ENCODE assay signal across 28 cellular contexts in genomic region chr19:53237114-53237777, GRCh38. TPM values are rescaled to one million over a fixed set of nuclear protein-coding genes. Genes with fewer than 3 reads are reported as not detected.
DNase-seq lines count a peak whose midpoint lies in the region; ATAC-seq, FAIRE-seq and TF ChIP-seq lines count a peak whose summit lies in the region.
"Had no signal": no experiment of that assay in that cellular context is flagged by ENCODE, and none has a peak within 500 bp of the region (broad histone marks: within the 10 kb centered on the region; RNA-seq: fewer than 3 reads in every experiment).

No MANE protein-coding gene starts in this region.

- RAD21 ChIA-PET in HCT116 (lab: Charles Lee; ENCODE audit: low non-redundant PET in 1 of 2, low total read pairs in 2 of 2, uncharacterized antibody in 2 of 2, unreplicated experiment in 2 of 2) = no interaction called here

- H3K27me3 Mint-ChIP-seq in astrocyte (ENCODE audit: low read depth, unreplicated experiment) (no peaks in the 10 kb centered on the region), endothelial cell (ENCODE audit: unreplicated experiment) (no peaks in the 10 kb centered on the region)

- H3K36me3 ChIP-seq in HCT116 (ENCODE audit: control insufficient read depth in 1 of 2, insufficient read depth in 2 of 2, low read length in 2 of 2) (no peaks in the 10 kb centered on the region), astrocyte (ENCODE audit: insufficient read depth, low read length) (peaks cover 4% of the 10 kb centered on the region)
- H3K36me3 ChIP-seq: SJCRH30 had no signal

- H3K27ac Mint-ChIP-seq in astrocyte (ENCODE audit: unreplicated experiment) = no peak overlapping the region
- no peak overlapping the region for H3K27ac Mint-ChIP-seq in endothelial cell (ENCODE audit: unreplicated experiment)
- H3K27ac Mint-ChIP-seq: CD14-positive monocyte had no signal

- no peaks in the 10 kb centered on the region for H3K9me2 ChIP-seq in HCT116 (ENCODE audit: insufficient read depth)

- H3K36me3 Mint-ChIP-seq in astrocyte (ENCODE audit: low read depth, unreplicated experiment) = peaks cover 46% of the 10 kb centered on the region
- H3K36me3 Mint-ChIP-seq in endothelial cell (ENCODE audit: low read depth, unreplicated experiment) = peaks cover 60% of the 10 kb centered on the region

- no peak for TF ChIP-seq RAD21 in HCT116 (IDR thresholded peaks at IDR 0.05; ENCODE audit: low read depth)

- H3K9me3 Mint-ChIP-seq in astrocyte (ENCODE audit: unreplicated experiment) = peaks cover 50% of the 10 kb centered on the region
- H3K9me3 Mint-ChIP-seq in endothelial cell (ENCODE audit: unreplicated experiment) = peaks cover 39% of the 10 kb centered on the region

- peak; percentile 26 for FAIRE-seq in astrocyte (lab: Jason Lieb, UNC)
- FAIRE-seq: GM12891, GM19239, H54, HTR-8/SVneo had no signal

- H3K4me3 ChIP-seq in HCT116 (replicated peaks in 1 of 2; ENCODE audit: low read depth in 1 of 2, low read length in 2 of 2) (no peak overlapping the region), astrocyte (ENCODE audit: insufficient read depth, low read depth, low read length) (no peak overlapping the region)
- H3K4me3 ChIP-seq: PC-9, SJCRH30 had no signal

- no peaks in the 10 kb centered on the region for H3K4me1 ChIP-seq in HCT116 (ENCODE audit: control insufficient read depth in 1 of 2, insufficient read depth in 2 of 2, low read length in 2 of 2)
- no peaks in the 10 kb centered on the region for H3K4me1 ChIP-seq in astrocyte (ENCODE audit: insufficient read depth, low read length)
- H3K4me1 ChIP-seq: SJCRH30 had no signal

- no peak for ATAC-seq in HCT116
- ATAC-seq in HG03139 (IDR thresholded peaks at IDR 0.05; ENCODE audit: unreplicated experiment) = no peak
- no peak for ATAC-seq in GM19324 (IDR thresholded peaks at IDR 0.05; ENCODE audit: low FRiP score, unreplicated experiment)
- ATAC-seq: Right ventricle myocardium inferior, SK-N-SH treated with all-trans-retinoic acid at 6 μM for 48 hours had no signal

- peaks cover 26 to 34% of the 10 kb centered on the region in 2 experiments; a peak in 3 of 4 replicates for H3K9me3 ChIP-seq in HCT116 (ENCODE audit: control insufficient read depth in 1 of 2, insufficient read depth in 1 of 2, low read depth in 1 of 2, low read length in 2 of 2)
- H3K9me3 ChIP-seq in astrocyte (ENCODE audit: insufficient read depth, low read depth, low read length) = peaks cover 32% of the 10 kb centered on the region

- TF ChIP-seq CTCF in HCT116 (IDR thresholded peaks at IDR 0.05 in 2 of 3, conservative IDR thresholded peaks at IDR 0.05 in 1 of 3; ENCODE audit: borderline replicate concordance in 1 of 3, insufficient read depth in 1 of 3, low read depth in 2 of 3, low read length in 2 of 3) (no peak), astrocyte (IDR thresholded peaks at IDR 0.05; ENCODE audit: insufficient read depth, low read depth, low read length) (no peak), endothelial cell (IDR thresholded peaks at IDR 0.05; ENCODE audit: unreplicated experiment) (no peak)

- intact Hi-C loops in HCT116 (cut with micrococcal nuclease) = no loop called here

- H3K4me1 Mint-ChIP-seq in astrocyte (ENCODE audit: low read depth, unreplicated experiment) = no peaks in the 10 kb centered on the region
- H3K4me1 Mint-ChIP-seq in endothelial cell (ENCODE audit: unreplicated experiment) = no peaks in the 10 kb centered on the region
- H3K4me1 Mint-ChIP-seq: CD14-positive monocyte had no signal

- no peak overlapping the region for H3K27ac ChIP-seq in HCT116 (ENCODE audit: low read depth, low read length)
- H3K27ac ChIP-seq in astrocyte (ENCODE audit: low read depth, low read length) = no peak overlapping the region
- H3K27ac ChIP-seq: PC-9, SJCRH30 had no signal

- BruUV-seq in HCT116 (replicated peaks; lab: Mats Ljungman, UMichigan) = no TSS peak

- POLR2A ChIA-PET in HCT116 (lab: Charles Lee) = no interaction called here

- CTCF ChIA-PET in HCT116 (lab: Charles Lee) = no interaction called here

- no peak for TF ChIP-seq POLR2A in HCT116 (IDR thresholded peaks at IDR 0.05; ENCODE audit: borderline replicate concordance, extremely low read depth, insufficient read depth, insufficient read length)

- H2AFZ ChIP-seq in HCT116 (ENCODE audit: low read depth, low read length, poor library complexity, severe bottlenecking) (no peak overlapping the region), astrocyte (ENCODE audit: low read depth, low read length) (no peak overlapping the region)
- H2AFZ ChIP-seq: PC-9 had no signal

- H4K20me1 ChIP-seq in HCT116 (ENCODE audit: insufficient read depth) = no peaks in the 10 kb centered on the region
- H4K20me1 ChIP-seq in astrocyte (ENCODE audit: insufficient read depth, low read length) = no peaks in the 10 kb centered on the region

- H3K4me2 ChIP-seq in HCT116 (ENCODE audit: low read length) (no peak overlapping the region), astrocyte (ENCODE audit: low read length) (no peak overlapping the region)
- H3K4me2 ChIP-seq: PC-9 had no signal

- H3K4me3 Mint-ChIP-seq in astrocyte (ENCODE audit: unreplicated experiment) (no peak overlapping the region), endothelial cell (ENCODE audit: unreplicated experiment) (peak overlapping the region; percentile 74)
- H3K4me3 Mint-ChIP-seq: CD14-positive monocyte had no signal

- H3K79me2 ChIP-seq in HCT116 (ENCODE audit: insufficient read depth, low read length) (no peaks in the 10 kb centered on the region), astrocyte (ENCODE audit: insufficient read depth, low read length) (no peaks in the 10 kb centered on the region)

- DNase-seq in HCT116 (ENCODE audit: low read depth, low spot score) (no peak), astrocyte (ENCODE audit: low read depth) (no peak), endothelial cell (ENCODE audit: low spot score) (no peak), dedifferentiated amniotic fluid mesenchymal stem cell (ENCODE audit: extremely low spot score) (no peak), islet precursor cell (no peak)
- DNase-seq: Calu3, DMS79 treated with DMSO at 0.1 percent for 48 hours, GF-D8, KBM-7, NCI-H2029, NCI-H446, NCI-H524 treated with DMSO at 0.1 percent for 48 hours, NCI-H774, PC-9, SJCRH30 had no signal

- H3K27me3 ChIP-seq in HCT116 (ENCODE audit: insufficient read depth, low read length) = no peaks in the 10 kb centered on the region
- no peaks in the 10 kb centered on the region for H3K27me3 ChIP-seq in astrocyte (ENCODE audit: insufficient read depth, low read length)
- H3K27me3 ChIP-seq: SJCRH30 had no signal

- H3K9ac ChIP-seq in HCT116 (ENCODE audit: low read length) (no peak overlapping the region), astrocyte (ENCODE audit: low read length) (no peak overlapping the region)

TF ChIP-seq in HCT116, 20 proteins besides CTCF, POLR2A, EP300 and RAD21:
- TF ChIP-seq CEBPB (IDR thresholded peaks at IDR 0.05; ENCODE audit: low read depth) (no peak), ZNF274 (IDR thresholded peaks at IDR 0.05; ENCODE audit: low read depth, low read length) (peak; percentile 78)
- TF ChIP-seq, protein P1, sequence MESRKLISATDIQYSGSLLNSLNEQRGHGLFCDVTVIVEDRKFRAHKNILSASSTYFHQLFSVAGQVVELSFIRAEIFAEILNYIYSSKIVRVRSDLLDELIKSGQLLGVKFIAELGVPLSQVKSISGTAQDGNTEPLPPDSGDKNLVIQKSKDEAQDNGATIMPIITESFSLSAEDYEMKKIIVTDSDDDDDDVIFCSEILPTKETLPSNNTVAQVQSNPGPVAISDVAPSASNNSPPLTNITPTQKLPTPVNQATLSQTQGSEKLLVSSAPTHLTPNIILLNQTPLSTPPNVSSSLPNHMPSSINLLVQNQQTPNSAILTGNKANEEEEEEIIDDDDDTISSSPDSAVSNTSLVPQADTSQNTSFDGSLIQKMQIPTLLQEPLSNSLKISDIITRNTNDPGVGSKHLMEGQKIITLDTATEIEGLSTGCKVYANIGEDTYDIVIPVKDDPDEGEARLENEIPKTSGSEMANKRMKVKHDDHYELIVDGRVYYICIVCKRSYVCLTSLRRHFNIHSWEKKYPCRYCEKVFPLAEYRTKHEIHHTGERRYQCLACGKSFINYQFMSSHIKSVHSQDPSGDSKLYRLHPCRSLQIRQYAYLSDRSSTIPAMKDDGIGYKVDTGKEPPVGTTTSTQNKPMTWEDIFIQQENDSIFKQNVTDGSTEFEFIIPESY (IDR thresholded peaks at IDR 0.05; ENCODE audit: extremely low read depth, insufficient replicate concordance, low read length) = no peak

RNA-seq across cellular contexts. Expression of gene ZNF677, which starts 17.4 kb away (rescaled TPM):
- total RNA-seq in HCT116 (2021; ENCODE audit: unreplicated experiment) (0.34 TPM), astrocyte (28.6 and 29.6 TPM in 2 replicates), endothelial cell (ENCODE audit: unreplicated experiment) (32.2 TPM)
- not detected in 2 replicates for polyA plus RNA-seq in HCT116 (2012)
- total RNA-seq: Calu3, MCF 10A had no signal

RNA-seq across cellular contexts. Expression of gene VN1R2, which starts 20.8 kb away (rescaled TPM):
- total RNA-seq in HCT116 (2021; ENCODE audit: unreplicated experiment) (not detected), astrocyte (not detected in 2 replicates), endothelial cell (ENCODE audit: unreplicated experiment) (not detected)
- not detected in 2 replicates for polyA plus RNA-seq in HCT116 (2012)
- total RNA-seq: A673, Calu3, LHCN-M2, MCF 10A, PC-9, Right ventricle myocardium inferior, RPMI7951, SJCRH30 had no signal
- polyA plus RNA-seq: CD14-positive monocyte had no signal

RNA-seq across cellular contexts. Expression of gene VN1R4, which starts 30.3 kb away (rescaled TPM):
- total RNA-seq in HCT116 (2021; ENCODE audit: unreplicated experiment) (not detected), astrocyte (not detected in 2 replicates), endothelial cell (ENCODE audit: unreplicated experiment) (not detected)
- not detected in 2 replicates for polyA plus RNA-seq in HCT116 (2012)
- total RNA-seq: A673, Calu3, LHCN-M2, MCF 10A, PC-9, Right ventricle myocardium inferior, RPMI7951, SJCRH30 had no signal
- polyA plus RNA-seq: CD14-positive monocyte had no signal

RNA-seq across cellular contexts. Expression of gene ZNF665, which starts 44.1 kb away (rescaled TPM):
- total RNA-seq in HCT116 (2021; ENCODE audit: unreplicated experiment) (0.44 TPM), astrocyte (3.4 and 4.4 TPM in 2 replicates), endothelial cell (ENCODE audit: unreplicated experiment) (3.8 TPM)
- polyA plus RNA-seq in HCT116 (2012) = 0.42 and 0.49 TPM in 2 replicates
- total RNA-seq: Calu3, MCF 10A had no signal

Comparison
In these comparisons a context has a peak if more than half of its experiments do, and no peak if none do; other contexts are left out.
1. RNA of gene ZNF677, which starts 17.4 kb away (total RNA-seq): 32.2 TPM in endothelial cell (single experiment) and 28.6 to 29.6 TPM in astrocyte; 0.34 TPM in HCT116 (single experiment); every median in the first group is over 10 times any median in the second.